Comparison of ENCODE assay signal across 19 cellular contexts in the genomic region with DNA sequence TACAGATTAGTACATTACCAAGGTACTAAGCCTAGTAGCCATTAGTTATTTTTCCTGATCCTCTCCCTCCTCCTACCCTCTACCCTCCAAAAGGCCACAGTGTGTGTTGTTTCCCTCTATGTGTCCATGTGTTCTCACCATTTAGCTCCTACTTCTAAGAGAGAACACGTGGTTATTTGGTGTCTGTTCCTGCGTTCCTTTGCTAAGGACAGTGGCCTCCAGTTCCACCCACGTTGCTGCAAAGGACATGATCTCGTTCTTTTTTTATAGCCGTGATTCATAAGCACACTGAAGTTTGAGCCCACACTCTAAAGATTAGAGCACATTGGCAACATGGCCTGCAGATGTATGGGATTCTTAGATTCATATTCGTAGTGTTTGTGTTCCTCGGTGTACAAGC. TPM values are rescaled to one million over a fixed set of nuclear protein-coding genes. Genes with fewer than 3 reads are reported as not detected.
DNase-seq lines count a peak whose midpoint lies in the region; ATAC-seq and TF ChIP-seq lines count a peak whose summit lies in the region.
"Had no signal": no experiment of that assay in that cellular context is flagged by ENCODE, and none has a peak within 500 bp of the region (broad histone marks: within the 10 kb centered on the region; RNA-seq: fewer than 3 reads in every experiment).

No MANE protein-coding gene starts in this region.

- H3K4me1 Mint-ChIP-seq in glutamatergic neuron (ENCODE audit: low read depth, unreplicated experiment) (peaks cover 6% of the 10 kb centered on the region), progenitor cell of endocrine pancreas (ENCODE audit: low read depth) (peaks cover 14% of the 10 kb centered on the region)
- H3K4me1 Mint-ChIP-seq: activated naive CD4-positive, alpha-beta T cell treated with anti-CD3 and anti-CD28 coated beads, Interleukin-2, amount 50 U/mL, for 24 hours; stimulated activated naive B cell treated with anti-CD40 and anti-IgM and Interleukin-4, amounts not matched to agents 10 μg/mL and 1 μg/mL and 100 μg/mL, for 72 hours had no signal

- in situ Hi-C loops in transverse colon (cut with MboI; ENCODE audit: low pct_ligation_motif_present in 1 of 4, low pct_unique_long_range_greater_than_20kb in 1 of 4, low sequenced_read_pairs in 3 of 4), result no loop called here

- peaks cover 5% of the 10 kb centered on the region for H3K27me3 Mint-ChIP-seq in glutamatergic neuron (ENCODE audit: unreplicated experiment)
- H3K27me3 Mint-ChIP-seq in progenitor cell of endocrine pancreas, result no peaks in the 10 kb centered on the region
- H3K27me3 Mint-ChIP-seq: activated naive CD4-positive, alpha-beta T cell treated with anti-CD3 and anti-CD28 coated beads, Interleukin-2, amount 50 U/mL, for 24 hours had no signal

- H3K4me3 Mint-ChIP-seq in glutamatergic neuron (ENCODE audit: unreplicated experiment) (no peak overlapping the region), progenitor cell of endocrine pancreas (ENCODE audit: low read depth) (no peak overlapping the region)
- H3K4me3 Mint-ChIP-seq: activated naive CD4-positive, alpha-beta T cell treated with anti-CD3 and anti-CD28 coated beads, Interleukin-2, amount 50 U/mL, for 24 hours; H9; stimulated activated naive B cell treated with anti-CD40 and anti-IgM and Interleukin-4, amounts not matched to agents 10 μg/mL and 1 μg/mL and 100 μg/mL, for 72 hours had no signal

- TF ChIP-seq CTCF in glutamatergic neuron (IDR thresholded peaks at IDR 0.05; ENCODE audit: partially characterized antibody, unreplicated experiment) (no peak), progenitor cell of endocrine pancreas (IDR thresholded peaks at IDR 0.05; ENCODE audit: unreplicated experiment) (no peak), transverse colon (IDR thresholded peaks at IDR 0.05) (no peak)

- intact Hi-C loops in transverse colon (cut with DNase I; ENCODE audit: low total_unique reads), result no loop called here

- no peak overlapping the region for H3K27ac ChIP-seq in transverse colon
- H3K27ac ChIP-seq: prostate gland, tibial artery had no signal

- H3K36me3 Mint-ChIP-seq in glutamatergic neuron (ENCODE audit: unreplicated experiment) (peaks cover 4% of the 10 kb centered on the region), progenitor cell of endocrine pancreas (ENCODE audit: insufficient read depth) (no peaks in the 10 kb centered on the region)
- H3K36me3 Mint-ChIP-seq: activated naive CD4-positive, alpha-beta T cell treated with anti-CD3 and anti-CD28 coated beads, Interleukin-2, amount 50 U/mL, for 24 hours; stimulated activated naive B cell treated with anti-CD40 and anti-IgM and Interleukin-4, amounts not matched to agents 10 μg/mL and 1 μg/mL and 100 μg/mL, for 72 hours had no signal

- TF ChIP-seq EP300 in transverse colon (IDR thresholded peaks at IDR 0.05; ENCODE audit: low read depth), result no peak

- 73 to 79% methylated on average over 4 to 7 of the region's 7 CpGs for WGBS in transverse colon (ENCODE audit: low coverage in 1 of 2), 2 donors

- peak overlapping the region; percentile 12 for H3K27ac Mint-ChIP-seq in glutamatergic neuron (ENCODE audit: unreplicated experiment)
- H3K27ac Mint-ChIP-seq in progenitor cell of endocrine pancreas, result peak overlapping the region; percentile 84
- H3K27ac Mint-ChIP-seq: activated naive CD4-positive, alpha-beta T cell treated with anti-CD3 and anti-CD28 coated beads, Interleukin-2, amount 50 U/mL, for 24 hours; H9; stimulated activated naive B cell treated with anti-CD40 and anti-IgM and Interleukin-4, amounts not matched to agents 10 μg/mL and 1 μg/mL and 100 μg/mL, for 72 hours had no signal

- H3K4me1 ChIP-seq in transverse colon, result peaks cover 0 to 3% (median 0%) of the 10 kb centered on the region in 4 donors
- H3K4me1 ChIP-seq: prostate gland, tibial artery had no signal

- ATAC-seq in HG02678 (IDR thresholded peaks at IDR 0.05; ENCODE audit: unreplicated experiment) (no peak), HG03159 (IDR thresholded peaks at IDR 0.05; ENCODE audit: unreplicated experiment) (no peak)
- ATAC-seq: stimulated activated naive B cell treated with anti-CD40 and anti-IgM and Interleukin-4, amounts not matched to agents 10 μg/mL and 1 μg/mL and 100 μg/mL, for 72 hours had no signal

- DNase-seq in CD1c-positive myeloid dendritic cell (ENCODE audit: extremely low spot score) (peak; percentile 35), RKO (ENCODE audit: low spot score) (peak; percentile 13), glutamatergic neuron (no peak), progenitor cell of endocrine pancreas (ENCODE audit: low spot score, unreplicated experiment) (no peak), transverse colon (no peak)
- no peak for DNase-seq in NK-92 treated with Interleukin-12 subunit alpha and Interleukin-12 subunit beta, amount 100 ng/mL, for 24 hours (lab: John Stamatoyannopoulos, UW)
- DNase-seq: activated CD4-positive, alpha-beta T cell treated with anti-CD3 and anti-CD28 coated beads, Interleukin-2, amount 50 U/mL, for 4 hours; activated T-cell treated with anti-CD3 and anti-CD28 coated beads for 4 hours; cortex of kidney; DND-41; H9; NCI-H2081 treated with DMSO at 0.1 percent for 48 hours; stimulated activated naive B cell treated with anti-CD40 and anti-IgM and Interleukin-4, amounts not matched to agents 10 μg/mL and 1 μg/mL and 100 μg/mL, for 72 hours; T-helper 1 cell; tibial artery had no signal

- H3K27me3 ChIP-seq in transverse colon, result no peaks in the 10 kb centered on the region
- H3K27me3 ChIP-seq: tibial artery had no signal

- no peak overlapping the region for H3K4me3 ChIP-seq in transverse colon
- H3K4me3 ChIP-seq: prostate gland, tibial artery had no signal

- no peaks in the 10 kb centered on the region for H3K36me3 ChIP-seq in transverse colon
- H3K36me3 ChIP-seq: prostate gland, tibial artery had no signal

- no peaks in the 10 kb centered on the region for H3K9me3 ChIP-seq in transverse colon
- H3K9me3 ChIP-seq: prostate gland, tibial artery had no signal

- no peak for TF ChIP-seq POLR2A in transverse colon (IDR thresholded peaks at IDR 0.05)

- peaks cover 2% of the 10 kb centered on the region for H3K9me3 Mint-ChIP-seq in glutamatergic neuron (ENCODE audit: unreplicated experiment)
- H3K9me3 Mint-ChIP-seq in progenitor cell of endocrine pancreas (ENCODE audit: low read depth), result no peaks in the 10 kb centered on the region
- H3K9me3 Mint-ChIP-seq: activated naive CD4-positive, alpha-beta T cell treated with anti-CD3 and anti-CD28 coated beads, Interleukin-2, amount 50 U/mL, for 24 hours; stimulated activated naive B cell treated with anti-CD40 and anti-IgM and Interleukin-4, amounts not matched to agents 10 μg/mL and 1 μg/mL and 100 μg/mL, for 72 hours had no signal

RNA-seq across cellular contexts. Expression of a gene that starts 8.0 kb away (rescaled TPM):
- 76.5 TPM for total RNA-seq in glutamatergic neuron (ENCODE audit: unreplicated experiment)
- 20.5 and 22.4 TPM in 2 replicates for total RNA-seq in progenitor cell of endocrine pancreas
- 10 to 100 TPM in 2 of 4 donors, 1 to 10 TPM in 2; 8.1 to 22.1 (median 9.7) TPM for total RNA-seq in transverse colon

RNA-seq across cellular contexts. Expression of a gene that starts 24.8 kb away (rescaled TPM):
- total RNA-seq in glutamatergic neuron (ENCODE audit: unreplicated experiment) (766 TPM), progenitor cell of endocrine pancreas (803 and 832 TPM in 2 replicates), transverse colon (100 to 1,000 TPM in 2 of 4 donors, 10 to 100 TPM in 2; 28.1 to 124 (median 77.5) TPM)

Comparison
In these comparisons a context has a peak if more than half of its experiments do, and no peak if none do; other contexts are left out.
1. DNase-seq: peak in CD1c-positive myeloid dendritic cell (single experiment) and RKO (single experiment); none in glutamatergic neuron (single experiment), progenitor cell of endocrine pancreas (single experiment), NK-92 treated with Interleukin-12 subunit alpha and Interleukin-12 subunit beta, amount 100 ng/mL, for 24 hours (single experiment) and transverse colon (single experiment).